ENCODE assay signal across 22 cellular contexts in genomic region chr2:206063635-206064034, GRCh38. TPM values are rescaled to one million over a fixed set of nuclear protein-coding genes. Genes with fewer than 3 reads are reported as not detected.
DNase-seq lines count a peak whose midpoint lies in the region; ATAC-seq and TF ChIP-seq lines count a peak whose summit lies in the region.
"Had no signal": no experiment of that assay in that cellular context is flagged by ENCODE, and none has a peak within 500 bp of the region (broad histone marks: within the 10 kb centered on the region; RNA-seq: fewer than 3 reads in every experiment).

No MANE protein-coding gene starts in this region.

- POLR2A ChIA-PET in activated CD8-positive, alpha-beta T cell treated with anti-CD3 and anti-CD28 coated beads for 36 hours (lab: Charles Lee) = no interaction called here
- POLR2A ChIA-PET in activated CD8-positive, alpha-beta T cell treated with anti-CD3 and anti-CD28 coated beads, Interleukin-2, amount 10 ng/mL, durations not matched to agents 7 days and 5 days (lab: Charles Lee) = no interaction called here

- H3K4me1 Mint-ChIP-seq in activated CD8-positive, alpha-beta T cell treated with anti-CD3 and anti-CD28 coated beads for 36 hours (ENCODE audit: low read depth) = peaks cover 34% of the 10 kb centered on the region
- peaks cover 8% of the 10 kb centered on the region for H3K4me1 Mint-ChIP-seq in activated CD8-positive, alpha-beta T cell treated with anti-CD3 and anti-CD28 coated beads, Interleukin-2, amount 10 ng/mL, durations not matched to agents 7 days and 5 days (ENCODE audit: low read depth)
- H3K4me1 Mint-ChIP-seq in memory B cell = peaks cover 15% of the 10 kb centered on the region

- peaks cover 30% of the 10 kb centered on the region for H3K36me3 Mint-ChIP-seq in activated CD8-positive, alpha-beta T cell treated with anti-CD3 and anti-CD28 coated beads for 36 hours (ENCODE audit: low read depth)
- H3K36me3 Mint-ChIP-seq in activated CD8-positive, alpha-beta T cell treated with anti-CD3 and anti-CD28 coated beads, Interleukin-2, amount 10 ng/mL, durations not matched to agents 7 days and 5 days (ENCODE audit: low read depth) = peaks cover 25% of the 10 kb centered on the region
- H3K36me3 Mint-ChIP-seq in memory B cell = peaks cover 26% of the 10 kb centered on the region

- CTCF ChIA-PET in activated CD8-positive, alpha-beta T cell treated with anti-CD3 and anti-CD28 coated beads for 36 hours (lab: Charles Lee) = no interaction called here
- CTCF ChIA-PET in activated CD8-positive, alpha-beta T cell treated with anti-CD3 and anti-CD28 coated beads, Interleukin-2, amount 10 ng/mL, durations not matched to agents 7 days and 5 days (lab: Charles Lee) = no interaction called here

- 0 out of 2 replicates have a peak overlapping the region, but pooled peaks have one; percentile 21 for H3K27ac ChIP-seq in HL-60 (replicated peaks)
- H3K27ac ChIP-seq: SK-N-MC had no signal

- no peak for TF ChIP-seq CTCF in activated CD8-positive, alpha-beta T cell treated with anti-CD3 and anti-CD28 coated beads for 36 hours (IDR thresholded peaks at IDR 0.05)
- TF ChIP-seq CTCF in HL-60 (IDR thresholded peaks at IDR 0.05; ENCODE audit: insufficient read depth, low read length) = no peak

- H3K27me3 ChIP-seq in HL-60 (ENCODE audit: insufficient read depth, poor library complexity, severe bottlenecking) = no peaks in the 10 kb centered on the region
- H3K27me3 ChIP-seq: BE2C had no signal

- no peak for ATAC-seq in activated CD8-positive, alpha-beta T cell treated with anti-CD3 and anti-CD28 coated beads for 36 hours
- ATAC-seq in activated CD8-positive, alpha-beta T cell treated with anti-CD3 and anti-CD28 coated beads, Interleukin-2, amount 10 ng/mL, durations not matched to agents 7 days and 5 days = no peak
- ATAC-seq in GM18868 (IDR thresholded peaks at IDR 0.05; ENCODE audit: unreplicated experiment) (peak; percentile 47), memory B cell (ENCODE audit: low read depth) (no peak)
- ATAC-seq: Panc1 had no signal

- peaks cover 1% of the 10 kb centered on the region for H3K9me3 Mint-ChIP-seq in activated CD8-positive, alpha-beta T cell treated with anti-CD3 and anti-CD28 coated beads for 36 hours
- no peaks in the 10 kb centered on the region for H3K9me3 Mint-ChIP-seq in activated CD8-positive, alpha-beta T cell treated with anti-CD3 and anti-CD28 coated beads, Interleukin-2, amount 10 ng/mL, durations not matched to agents 7 days and 5 days (ENCODE audit: insufficient read depth)
- no peaks in the 10 kb centered on the region for H3K9me3 Mint-ChIP-seq in memory B cell
- H3K9me3 Mint-ChIP-seq: HFFc6 had no signal

- H3K27me3 Mint-ChIP-seq in activated CD8-positive, alpha-beta T cell treated with anti-CD3 and anti-CD28 coated beads for 36 hours = no peaks in the 10 kb centered on the region
- H3K27me3 Mint-ChIP-seq in activated CD8-positive, alpha-beta T cell treated with anti-CD3 and anti-CD28 coated beads, Interleukin-2, amount 10 ng/mL, durations not matched to agents 7 days and 5 days (ENCODE audit: low read depth) = no peaks in the 10 kb centered on the region
- H3K27me3 Mint-ChIP-seq in memory B cell = no peaks in the 10 kb centered on the region

- no peak overlapping the region for H3K4me3 Mint-ChIP-seq in activated CD8-positive, alpha-beta T cell treated with anti-CD3 and anti-CD28 coated beads for 36 hours
- H3K4me3 Mint-ChIP-seq in activated CD8-positive, alpha-beta T cell treated with anti-CD3 and anti-CD28 coated beads, Interleukin-2, amount 10 ng/mL, durations not matched to agents 7 days and 5 days = no peak overlapping the region
- H3K4me3 Mint-ChIP-seq in memory B cell = no peak overlapping the region
- H3K4me3 Mint-ChIP-seq: HFFc6 had no signal

- no peak overlapping the region for H3K4me3 ChIP-seq in HL-60 (replicated peaks; ENCODE audit: insufficient read depth, low read length)
- H3K4me3 ChIP-seq: HAP-1, SK-N-MC had no signal

- intact Hi-C loops in activated CD8-positive, alpha-beta T cell treated with anti-CD3 and anti-CD28 coated beads for 36 hours (cut with micrococcal nuclease) = no loop called here

- peak overlapping the region; percentile 18 for H3K27ac Mint-ChIP-seq in activated CD8-positive, alpha-beta T cell treated with anti-CD3 and anti-CD28 coated beads for 36 hours
- no peak overlapping the region for H3K27ac Mint-ChIP-seq in activated CD8-positive, alpha-beta T cell treated with anti-CD3 and anti-CD28 coated beads, Interleukin-2, amount 10 ng/mL, durations not matched to agents 7 days and 5 days
- H3K27ac Mint-ChIP-seq in memory B cell = peak overlapping the region; percentile 46
- H3K27ac Mint-ChIP-seq: HFFc6 had no signal

- no peak for DNase-seq in activated CD8-positive, alpha-beta T cell treated with anti-CD3 and anti-CD28 coated beads for 36 hours
- no peak for DNase-seq in activated CD8-positive, alpha-beta T cell treated with anti-CD3 and anti-CD28 coated beads, Interleukin-2, amount 10 ng/mL, durations not matched to agents 7 days and 5 days
- DNase-seq in HL-60 (ENCODE audit: low read depth in 1 of 2, low spot score in 1 of 2) = no peak
- DNase-seq in memory B cell (ENCODE audit: low spot score in 2 of 2) = no peak
- no peak for DNase-seq in stimulated activated CD4-positive, alpha-beta T cell treated with anti-CD3 and anti-CD28 coated beads, Interleukin-4, amount 100 ng/mL, for 1 hour
- DNase-seq in NK-92 treated with Interleukin-12 subunit alpha and Interleukin-12 subunit beta, amount 100 ng/mL, for 24 hours (lab: John Stamatoyannopoulos, UW) = no peak
- no peak for DNase-seq in Kasumi-1 (lab: John Stamatoyannopoulos, UW)
- DNase-seq: 8988T, ACHN, BE2C, GOT3, HFFc6, NCI-H1092, NCI-H1417 treated with DMSO at 0.1 percent for 48 hours, NCI-H1694 treated with DMSO at 0.1 percent for 48 hours, NCI-H2081, NCI-H2227 treated with DMSO at 0.1 percent for 48 hours, NCI-H526 treated with DMSO at 0.1 percent for 48 hours had no signal

RNA-seq across cellular contexts. Expression of gene INO80D, which starts 22.3 kb away (rescaled TPM):
- 10 to 100 TPM; 15.9 to 16.7 TPM for total RNA-seq in activated CD8-positive, alpha-beta T cell treated with anti-CD3 and anti-CD28 coated beads for 36 hours
- 10 to 100 TPM; 24.4 to 24.6 TPM for total RNA-seq in activated CD8-positive, alpha-beta T cell treated with anti-CD3 and anti-CD28 coated beads, Interleukin-2, amount 10 ng/mL, durations not matched to agents 7 days and 5 days
